Comparison of ENCODE assay signal across 23 cellular contexts in genomic region chr18:20960735-20961134, GRCh38.
DNase-seq lines count a peak whose midpoint lies in the region; ATAC-seq and TF ChIP-seq lines count a peak whose summit lies in the region.
"Had no signal": no experiment of that assay in that cellular context is flagged by ENCODE, and none has a peak within 500 bp of the region (broad histone marks: within the 10 kb centered on the region; RNA-seq: fewer than 3 reads in every experiment).

No MANE protein-coding gene starts in this region.

- H3K36me3 ChIP-seq in SK-N-SH (replicated peaks in 1 of 2; ENCODE audit: control insufficient read depth in 1 of 2, insufficient read depth in 2 of 2, low read length in 1 of 2) = peaks cover 18 to 43% of the 10 kb centered on the region in 2 experiments
- peaks cover 7% of the 10 kb centered on the region for H3K36me3 ChIP-seq in PC-3 (ENCODE audit: low read depth, low read length)

- H3K27me3 ChIP-seq in SK-N-SH (ENCODE audit: insufficient read depth) = no peaks in the 10 kb centered on the region
- no peaks in the 10 kb centered on the region for H3K27me3 ChIP-seq in PC-3 (ENCODE audit: low read length)
- H3K27me3 ChIP-seq: BLaER1 treated with 17β-estradiol and CSF1 and Interleukin-3, amounts not matched to agents 10 nM and 100 nM had no signal

- peaks cover 5% of the 10 kb centered on the region for H3K4me1 Mint-ChIP-seq in central memory CD8-positive, alpha-beta T cell
- H3K4me1 Mint-ChIP-seq: B cell had no signal

- POLR2A ChIA-PET in SK-N-SH (lab: Yijun Ruan, JAX) = no interaction called here
- POLR2A ChIA-PET in PC-3 (lab: Charles Lee; ENCODE audit: unreplicated experiment) = no interaction called here

- intact Hi-C loops in PC-3 (cut with micrococcal nuclease) = loop anchor here (10.0 kb wide), 3 partner anchors 64 to 494 kb away; no protein-coding TSS in a partner anchor

- TF ChIP-seq EP300 in SK-N-SH (IDR thresholded peaks at IDR 0.05; ENCODE audit: borderline replicate concordance in 1 of 2, low read depth in 1 of 2, low read length in 1 of 2) = no peak

- WGBS in SK-N-SH (ENCODE audit: low lambda C conversion rate) = 97% methylated on average over 1 of the region's 1 CpG

- no peaks in the 10 kb centered on the region for H3K27me3 Mint-ChIP-seq in central memory CD8-positive, alpha-beta T cell
- H3K27me3 Mint-ChIP-seq: B cell; CD4-positive, alpha-beta T cell; CD8-positive, alpha-beta memory T cell had no signal

- no TSS peak for BruUV-seq in PC-3 (replicated peaks; lab: Mats Ljungman, UMichigan)

- H3K4me3 ChIP-seq in SK-N-SH (ENCODE audit: low read depth in 2 of 2, low read length in 1 of 2) (no peak overlapping the region), PC-3 (ENCODE audit: low read length) (no peak overlapping the region)
- H3K4me3 ChIP-seq: A549; BLaER1 treated with 17β-estradiol and CSF1 and Interleukin-3, amounts not matched to agents 10 nM and 100 nM had no signal

- H3K9me3 ChIP-seq in SK-N-SH = no peaks in the 10 kb centered on the region; the same call in 1 of the 2 replicates
- no peaks in the 10 kb centered on the region for H3K9me3 ChIP-seq in PC-3 (ENCODE audit: low read length)
- H3K9me3 ChIP-seq: A549 had no signal

- peaks cover 12% of the 10 kb centered on the region for H3K36me3 Mint-ChIP-seq in central memory CD8-positive, alpha-beta T cell (ENCODE audit: insufficient read depth)

- ATAC-seq in SK-N-SH treated with all-trans-retinoic acid at 6 μM for 48 hours (no peak), PC-3 (no peak)
- ATAC-seq in central memory CD8-positive, alpha-beta T cell (replicated peaks; ENCODE audit: extremely low read depth, poor library complexity, severe bottlenecking) = no peak
- ATAC-seq: A549 had no signal

- H3K4me1 ChIP-seq in SK-N-SH (ENCODE audit: control insufficient read depth in 1 of 2, insufficient read depth in 2 of 2, low read depth in 1 of 2, low read length in 1 of 2) (no peaks in the 10 kb centered on the region), PC-3 (ENCODE audit: insufficient read depth, low read length) (no peaks in the 10 kb centered on the region)
- H3K4me1 ChIP-seq: A549; BLaER1 treated with 17β-estradiol and CSF1 and Interleukin-3, amounts not matched to agents 10 nM and 100 nM had no signal

- H3K27ac Mint-ChIP-seq in central memory CD8-positive, alpha-beta T cell (ENCODE audit: low read depth) = peak overlapping the region; percentile 61
- H3K27ac Mint-ChIP-seq: B cell; CD4-positive, alpha-beta T cell had no signal

- TF ChIP-seq CTCF in SK-N-SH (IDR thresholded peaks at IDR 0.05) = no peak
- no peak for TF ChIP-seq CTCF in PC-3 (conservative IDR thresholded peaks at IDR 0.05; ENCODE audit: low read depth, low read length)

- no peak for TF ChIP-seq RAD21 in SK-N-SH (IDR thresholded peaks at IDR 0.05; ENCODE audit: low read length)

- H3K9me2 ChIP-seq in SK-N-SH (no peaks in the 10 kb centered on the region), PC-3 (replicated peaks; ENCODE audit: low read length) (no peaks in the 10 kb centered on the region)

- no peak overlapping the region for H3K4me2 ChIP-seq in SK-N-SH
- H3K4me2 ChIP-seq in PC-3 (ENCODE audit: low read length) = no peak overlapping the region
- H3K4me2 ChIP-seq: A549; BLaER1 treated with 17β-estradiol and CSF1 and Interleukin-3, amounts not matched to agents 10 nM and 100 nM had no signal

- no peaks in the 10 kb centered on the region for H3K79me2 ChIP-seq in SK-N-SH (ENCODE audit: insufficient read depth)
- H3K79me2 ChIP-seq in PC-3 (ENCODE audit: low read length) = no peaks in the 10 kb centered on the region

- no peak for DNase-seq in SK-N-SH
- no peak for DNase-seq in central memory CD8-positive, alpha-beta T cell (ENCODE audit: low spot score in 2 of 2)
- peak; percentile 10 for DNase-seq in iris pigment epithelial cell (ENCODE audit: low read depth)
- DNase-seq in glomerular visceral epithelial cell (ENCODE audit: extremely low spot score) = no peak
- DNase-seq in NCI-H446 (lab: John Stamatoyannopoulos, UW) = no peak
- DNase-seq in PC-3 = no peak
- DNase-seq: AML-193; CD4-positive, alpha-beta T cell; CD8-positive, alpha-beta memory T cell; COR-L47; DMS 273 treated with DMSO at 0.1 percent for 48 hours; DMS153; DMS53; DMS79; DND-41; EL; GF-D8 had no signal

- H3F3A ChIP-seq in SK-N-SH (replicated peaks; ENCODE audit: insufficient read depth) (peaks cover 17% of the 10 kb centered on the region), PC-3 (ENCODE audit: low read length, unreplicated experiment) (no peaks in the 10 kb centered on the region)

- H3K9ac ChIP-seq in SK-N-SH = no peak overlapping the region
- no peak overlapping the region for H3K9ac ChIP-seq in PC-3 (ENCODE audit: low read length)
- H3K9ac ChIP-seq: BLaER1 treated with 17β-estradiol and CSF1 and Interleukin-3, amounts not matched to agents 10 nM and 100 nM had no signal

- H2AFZ ChIP-seq in SK-N-SH (ENCODE audit: low read depth) (no peak overlapping the region), PC-3 (ENCODE audit: low read length) (no peak overlapping the region)

- CTCF ChIA-PET in SK-N-SH (lab: Yijun Ruan, JAX) = interaction anchor here (0.9 kb wide), 1 partner anchor 35 kb away, joined by 4 read pairs; no protein-coding TSS in a partner anchor
- CTCF ChIA-PET in PC-3 (lab: Charles Lee) = no interaction called here

- no peak overlapping the region for H3K4me3 Mint-ChIP-seq in central memory CD8-positive, alpha-beta T cell
- H3K4me3 Mint-ChIP-seq: B cell; CD4-positive, alpha-beta T cell; CD8-positive, alpha-beta memory T cell had no signal

- no peak overlapping the region for H3K27ac ChIP-seq in SK-N-SH (ENCODE audit: low read depth in 2 of 2, low read length in 1 of 2)
- H3K27ac ChIP-seq in PC-3 (ENCODE audit: low read length) = no peak overlapping the region
- H3K27ac ChIP-seq: 22Rv1; A549; BLaER1 treated with 17β-estradiol and CSF1 and Interleukin-3, amounts not matched to agents 10 nM and 100 nM; C4-2B had no signal

- no peaks in the 10 kb centered on the region for H3K9me3 Mint-ChIP-seq in central memory CD8-positive, alpha-beta T cell
- H3K9me3 Mint-ChIP-seq: CD4-positive, alpha-beta T cell had no signal

- H4K20me1 ChIP-seq in SK-N-SH (ENCODE audit: insufficient read depth) (no peaks in the 10 kb centered on the region), PC-3 (ENCODE audit: low read length) (0 out of 2 replicates have a peak, but pooled peaks cover 2% of the 10 kb centered on the region)

TF ChIP-seq in SK-N-SH treated with all-trans-retinoic acid at 6 μM for 48 hours, 23 proteins besides CTCF, POLR2A, EP300 and RAD21:
- TF ChIP-seq ISL1 (CRISPR knock-in tag; IDR thresholded peaks at IDR 0.05) = peak; percentile 96
- TF ChIP-seq TOX (CRISPR knock-in tag; IDR thresholded peaks at IDR 0.05; ENCODE audit: borderline replicate concordance) = no peak

TF ChIP-seq in SK-N-SH, 30 proteins besides CTCF, POLR2A, EP300 and RAD21:
- TF ChIP-seq MEF2A (IDR thresholded peaks at IDR 0.05; ENCODE audit: borderline replicate concordance, low read depth) = no peak
- TF ChIP-seq TAF1 (IDR thresholded peaks at IDR 0.05; ENCODE audit: borderline replicate concordance, low read depth, low read length) = no peak
- TF ChIP-seq SMC3 (IDR thresholded peaks at IDR 0.05; ENCODE audit: low read depth, low read length) = no peak
- TF ChIP-seq REST (IDR thresholded peaks at IDR 0.05; ENCODE audit: low read depth, low read length) = no peak
- no peak for TF ChIP-seq USF2 (IDR thresholded peaks at IDR 0.05; ENCODE audit: borderline replicate concordance, low read depth, low read length)
- no peak for TF ChIP-seq GABPA (IDR thresholded peaks at IDR 0.05; ENCODE audit: low read depth)
- no peak for TF ChIP-seq TEAD4 (IDR thresholded peaks at IDR 0.05; ENCODE audit: borderline replicate concordance, insufficient read depth)
- no peak for TF ChIP-seq GATA2 (CRISPR knock-in tag; IDR thresholded peaks at IDR 0.05)
